Comparison of ENCODE assay signal across 27 cellular contexts in the genomic region with DNA sequence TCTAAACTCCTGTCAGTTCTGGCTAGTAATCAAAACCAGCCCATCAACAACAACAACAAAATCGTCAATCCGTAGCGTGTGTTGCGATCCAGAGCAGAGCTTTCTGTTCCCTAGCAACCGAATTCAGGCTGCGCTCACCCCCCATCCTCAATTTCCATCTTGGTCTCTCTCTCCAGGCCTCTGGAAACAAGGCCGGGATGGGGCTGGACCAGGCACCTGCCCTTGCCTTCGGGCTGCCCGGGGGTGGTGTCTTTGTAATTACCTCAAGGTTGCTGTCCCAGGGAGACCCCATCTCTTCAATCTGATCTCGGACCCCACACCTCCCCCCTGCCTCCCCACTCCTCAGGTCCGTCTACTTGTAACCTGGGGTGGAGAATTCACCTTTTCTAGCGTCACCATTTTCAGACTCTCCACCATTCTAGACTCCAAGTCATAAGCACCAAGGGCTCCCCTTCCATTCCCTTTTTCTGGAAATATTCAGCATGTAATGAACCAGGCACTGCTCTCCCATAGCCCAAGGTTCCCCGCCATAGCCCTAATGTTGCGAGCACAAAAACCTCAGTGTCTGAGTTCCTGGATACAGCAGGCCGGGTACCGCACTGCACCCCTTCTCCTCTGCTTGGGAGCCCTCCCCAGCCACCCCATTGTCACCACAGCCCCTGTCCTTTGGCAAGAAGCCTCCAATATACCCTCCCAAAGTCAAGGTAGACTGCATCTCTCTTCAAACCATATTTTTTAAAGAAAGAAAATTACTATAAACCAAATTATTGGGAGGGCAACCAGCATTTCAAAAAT.
"Had no signal": no experiment of that assay in that cellular context is flagged by ENCODE, and none has a peak within 500 bp of the region (broad histone marks: within the 10 kb centered on the region; RNA-seq: fewer than 3 reads in every experiment).

No MANE protein-coding gene starts in this region.

- H3K36me3 Mint-ChIP-seq: activated naive CD4-positive, alpha-beta T cell treated with anti-CD3 and anti-CD28 coated beads, Interleukin-2, amount 50 U/mL, for 72 hours; naive thymus-derived CD4-positive, alpha-beta T cell; stimulated activated memory B cell treated with anti-CD40 and anti-IgM and Interleukin-4, amounts not matched to agents 10 μg/mL and 1 μg/mL and 100 μg/mL, for 72 hours had no signal

- H3K36me3 ChIP-seq: gastroesophageal sphincter, left lung, neutrophil, ovary, prostate gland, stomach, suprapubic skin, tibial nerve, vagina, WERI-Rb-1 had no signal

- DNase-seq: activated CD4-positive, alpha-beta T cell treated with anti-CD3 and anti-CD28 coated beads for 1 hour; activated CD4-positive, alpha-beta T cell treated with anti-CD3 and anti-CD28 coated beads, Interleukin-2, amount 50 U/mL, for 1 hour; activated CD8-positive, alpha-beta T cell treated with anti-CD3 and anti-CD28 coated beads, Interleukin-2, amount 10 ng/mL, durations not matched to agents 7 days and 5 days; activated T-cell treated with anti-CD3 and anti-CD28 coated beads, Interleukin-2, amount 50 U/mL, for 24 hours; effector memory CD8-positive, alpha-beta T cell; naive thymus-derived CD4-positive, alpha-beta T cell; small intestine; stimulated activated CD4-positive, alpha-beta T cell treated with anti-CD3 and anti-CD28 coated beads, Interleukin-15, amount 100 ng/mL, for 24 hours; stomach; T-helper 1 cell; WERI-Rb-1 had no signal

- H3K4me1 Mint-ChIP-seq: activated T-helper 17 cell treated with anti-CD3 and anti-CD28 coated beads, Interleukin-2, amount 50 U/mL, for 72 hours; central memory CD8-positive, alpha-beta T cell; stimulated activated memory B cell treated with anti-CD40 and anti-IgM and Interleukin-4, amounts not matched to agents 10 μg/mL and 1 μg/mL and 100 μg/mL, for 72 hours had no signal

- H3K9me3 Mint-ChIP-seq: activated naive CD4-positive, alpha-beta T cell treated with anti-CD3 and anti-CD28 coated beads, Interleukin-2, amount 50 U/mL, for 72 hours; activated T-cell treated with anti-CD3 and anti-CD28 coated beads, Interleukin-2, amount 50 U/mL, for 24 hours; activated T-helper 17 cell treated with anti-CD3 and anti-CD28 coated beads, Interleukin-2, amount 50 U/mL, for 72 hours; central memory CD8-positive, alpha-beta T cell; effector memory CD8-positive, alpha-beta T cell; stimulated activated memory B cell treated with anti-CD40 and anti-IgM and Interleukin-4, amounts not matched to agents 10 μg/mL and 1 μg/mL and 100 μg/mL, for 72 hours had no signal

- H3K27me3 ChIP-seq: ovary, vagina had no signal

- H3K9me3 ChIP-seq: gastroesophageal sphincter, left lung, neutrophil, ovary, prostate gland, stomach, suprapubic skin, tibial nerve, vagina had no signal

- H3K4me3 Mint-ChIP-seq: activated CD8-positive, alpha-beta T cell treated with anti-CD3 and anti-CD28 coated beads, Interleukin-2, amount 10 ng/mL, durations not matched to agents 7 days and 5 days; activated T-cell treated with anti-CD3 and anti-CD28 coated beads, Interleukin-2, amount 50 U/mL, for 24 hours; activated T-helper 17 cell treated with anti-CD3 and anti-CD28 coated beads, Interleukin-2, amount 50 U/mL, for 72 hours; central memory CD8-positive, alpha-beta T cell; effector memory CD8-positive, alpha-beta T cell; naive thymus-derived CD4-positive, alpha-beta T cell; stimulated activated memory B cell treated with anti-CD40 and anti-IgM and Interleukin-4, amounts not matched to agents 10 μg/mL and 1 μg/mL and 100 μg/mL, for 72 hours had no signal

- H3K27ac Mint-ChIP-seq: activated CD8-positive, alpha-beta T cell treated with anti-CD3 and anti-CD28 coated beads, Interleukin-2, amount 10 ng/mL, durations not matched to agents 7 days and 5 days; activated naive CD4-positive, alpha-beta T cell treated with anti-CD3 and anti-CD28 coated beads, Interleukin-2, amount 50 U/mL, for 72 hours; activated T-cell treated with anti-CD3 and anti-CD28 coated beads, Interleukin-2, amount 50 U/mL, for 24 hours; activated T-helper 17 cell treated with anti-CD3 and anti-CD28 coated beads, Interleukin-2, amount 50 U/mL, for 72 hours; effector memory CD8-positive, alpha-beta T cell; naive thymus-derived CD4-positive, alpha-beta T cell; stimulated activated memory B cell treated with anti-CD40 and anti-IgM and Interleukin-4, amounts not matched to agents 10 μg/mL and 1 μg/mL and 100 μg/mL, for 72 hours had no signal

- H3K4me3 ChIP-seq: gastroesophageal sphincter, left lung, lung, ovary, prostate gland, stomach, suprapubic skin, tibial nerve, vagina had no signal

- H3K27ac ChIP-seq: gastroesophageal sphincter, left lung, neutrophil, ovary, prostate gland, stomach, suprapubic skin, tibial nerve, vagina, WERI-Rb-1 had no signal

- FAIRE-seq: colon, islet of Langerhans, small intestine, TTC549 had no signal

- ATAC-seq: activated CD8-positive, alpha-beta T cell treated with anti-CD3 and anti-CD28 coated beads, Interleukin-2, amount 10 ng/mL, durations not matched to agents 7 days and 5 days; activated naive CD4-positive, alpha-beta T cell treated with anti-CD3 and anti-CD28 coated beads, Interleukin-2, amount 50 U/mL, for 72 hours; activated T-helper 17 cell treated with anti-CD3 and anti-CD28 coated beads, Interleukin-2, amount 50 U/mL, for 72 hours; effector memory CD8-positive, alpha-beta T cell; gastroesophageal sphincter; left lung; naive thymus-derived CD4-positive, alpha-beta T cell; stimulated activated memory B cell treated with anti-CD40 and anti-IgM and Interleukin-4, amounts not matched to agents 10 μg/mL and 1 μg/mL and 100 μg/mL, for 72 hours had no signal
